In genomic region chr9:14096182-14096922, GRCh38 we compare ENCODE assay signal across 8 cellular contexts.
DNase-seq lines count a peak whose midpoint lies in the region; ATAC-seq and TF ChIP-seq lines count a peak whose summit lies in the region.

No MANE protein-coding gene starts in this region.

- peak overlapping the region; percentile 55 to 66 for H3K27ac ChIP-seq in uterus

- no peaks in the 10 kb centered on the region for H3K9me3 Mint-ChIP-seq in MCF 10A (ENCODE audit: unreplicated experiment)

- no peak for TF ChIP-seq POLR2A in uterus (IDR thresholded peaks at IDR 0.05)

- H3K36me3 ChIP-seq in uterus, result no peaks in the 10 kb centered on the region

- DNase-seq in NCI-H1417 (lab: John Stamatoyannopoulos, UW) (peak in 2 of 3 experiments; percentile 3 to 67), NCI-H1417 treated with DMSO at 0.1 percent for 48 hours (lab: John Stamatoyannopoulos, UW) (no peak), MCF 10A (ENCODE audit: unreplicated experiment) (peak; percentile 72), left lobe of liver (ENCODE audit: low spot score) (no peak), uterus (peak in 1 of 2 donors; percentile 36), mesenteric fat pad (ENCODE audit: low spot score) (no peak)
- DNase-seq in activated effector memory CD4-positive, alpha-beta T cell treated with anti-CD3 and anti-CD28 coated beads, Interleukin-2, amount 50 U/mL, for 16 hours, result no peak

- CTCF ChIA-PET in MCF 10A (lab: Yijun Ruan, JAX), result interaction anchor here (0.9 kb wide), 1 partner anchor 257 kb away, joined by 3 read pairs; no protein-coding TSS in a partner anchor

- POLR2A ChIA-PET in MCF 10A (lab: Yijun Ruan, JAX), result interaction anchor here (0.5 to 1.2 kb wide), 4 partner anchors 12 to 356 kb away, joined by 3 read pairs; no protein-coding TSS in a partner anchor

- no peaks in the 10 kb centered on the region for H3K9me3 ChIP-seq in uterus

- peaks cover 29% of the 10 kb centered on the region for H3K4me1 Mint-ChIP-seq in MCF 10A (ENCODE audit: insufficient read depth, unreplicated experiment)

- ATAC-seq in left lobe of liver (peak; percentile 61), HG03378 (IDR thresholded peaks at IDR 0.05; ENCODE audit: unreplicated experiment) (no peak)

- H3K27me3 Mint-ChIP-seq in MCF 10A (ENCODE audit: insufficient read depth, unreplicated experiment), result no peaks in the 10 kb centered on the region

- peak overlapping the region; percentile 63 for H3K4me3 Mint-ChIP-seq in MCF 10A (ENCODE audit: unreplicated experiment)

- no peak overlapping the region for H3K4me3 ChIP-seq in uterus

- intact Hi-C loops in MCF 10A (cut with micrococcal nuclease) (loop anchor here (1.0 to 10.0 kb wide), 3 partner anchors 216 to 652 kb away; partner anchors contain the start of gene NFIB), uterus (cut with DNase I; ENCODE audit: low total_unique reads) (no loop called here)

- no peaks in the 10 kb centered on the region for H3K4me1 ChIP-seq in uterus

- H3K27me3 ChIP-seq in uterus, result no peaks in the 10 kb centered on the region

- no peak for TF ChIP-seq CTCF in MCF 10A (IDR thresholded peaks at IDR 0.05; ENCODE audit: unreplicated experiment)
- no peak for TF ChIP-seq CTCF in uterus (IDR thresholded peaks at IDR 0.05)

- H3K27ac Mint-ChIP-seq in MCF 10A (ENCODE audit: low read depth, unreplicated experiment), result peak overlapping the region; percentile 80

- peaks cover 51% of the 10 kb centered on the region for H3K36me3 Mint-ChIP-seq in MCF 10A (ENCODE audit: insufficient read depth, unreplicated experiment)

- TSS peak; percentile 17 for BruUV-seq in MCF 10A (replicated peaks; lab: Mats Ljungman, UMichigan)

Comparison
In these comparisons a context has a peak if more than half of its experiments do, and no peak if none do; other contexts are left out.
1. DNase-seq: peak in NCI-H1417 (2 of 3) and MCF 10A (single experiment); none in NCI-H1417 treated with DMSO at 0.1 percent for 48 hours (single experiment), left lobe of liver (single experiment), mesenteric fat pad (single experiment) and activated effector memory CD4-positive, alpha-beta T cell treated with anti-CD3 and anti-CD28 coated beads, Interleukin-2, amount 50 U/mL, for 16 hours (single experiment).